18 cellular contexts compared by ENCODE assay signal in the genomic region with DNA sequence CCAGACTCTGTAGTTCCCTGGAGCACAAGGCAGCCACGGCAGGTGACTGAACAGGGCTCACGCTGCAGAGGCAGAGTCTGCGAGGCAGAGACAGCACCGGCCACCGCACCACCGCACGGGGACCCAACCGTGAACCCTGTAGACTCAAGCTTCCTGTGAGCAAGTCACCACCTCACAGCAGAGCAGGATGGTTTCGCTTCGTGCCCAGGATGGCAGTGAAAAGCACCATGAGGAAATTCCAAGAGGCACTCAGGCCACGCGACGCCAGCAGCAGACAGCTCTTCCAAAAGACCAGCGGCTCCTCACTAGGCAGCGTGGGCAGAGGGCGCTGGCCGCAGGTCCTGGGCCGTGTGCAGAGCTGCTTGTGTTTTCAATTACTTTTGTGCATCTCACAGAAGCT. TPM values are rescaled to one million over a fixed set of nuclear protein-coding genes. Genes with fewer than 3 reads are reported as not detected.
DNase-seq lines count a peak whose midpoint lies in the region; ATAC-seq and TF ChIP-seq lines count a peak whose summit lies in the region.
"Had no signal": no experiment of that assay in that cellular context is flagged by ENCODE, and none has a peak within 500 bp of the region (broad histone marks: within the 10 kb centered on the region; RNA-seq: fewer than 3 reads in every experiment).

No MANE protein-coding gene starts in this region.

- H3K27ac Mint-ChIP-seq in activated T-cell treated with anti-CD3 and anti-CD28 coated beads, Interleukin-2, amount 50 U/mL, for 72 hours: peak overlapping the region; percentile 60
- H3K27ac Mint-ChIP-seq in activated B cell treated with CpG ODN at 0.5 μM for 24 hours (no peak overlapping the region), memory B cell (peak overlapping the region; percentile 65)
- no peak overlapping the region for H3K27ac Mint-ChIP-seq in activated CD8-positive, alpha-beta memory T cell treated with anti-CD3 and anti-CD28 coated beads, Interleukin-2, amount 10 ng/mL, durations not matched to agents 7 days and 5 days

- intact Hi-C loops in activated B cell treated with CpG ODN at 0.5 μM for 24 hours (cut with micrococcal nuclease): no loop called here

- H3K4me3 Mint-ChIP-seq in activated T-cell treated with anti-CD3 and anti-CD28 coated beads, Interleukin-2, amount 50 U/mL, for 72 hours: no peak overlapping the region
- H3K4me3 Mint-ChIP-seq in activated B cell treated with CpG ODN at 0.5 μM for 24 hours (no peak overlapping the region), memory B cell (no peak overlapping the region)
- no peak overlapping the region for H3K4me3 Mint-ChIP-seq in activated CD8-positive, alpha-beta memory T cell treated with anti-CD3 and anti-CD28 coated beads, Interleukin-2, amount 10 ng/mL, durations not matched to agents 7 days and 5 days

- H3K27me3 Mint-ChIP-seq in activated T-cell treated with anti-CD3 and anti-CD28 coated beads, Interleukin-2, amount 50 U/mL, for 72 hours (ENCODE audit: low read depth): no peaks in the 10 kb centered on the region
- no peaks in the 10 kb centered on the region for H3K27me3 Mint-ChIP-seq in activated B cell treated with CpG ODN at 0.5 μM for 24 hours
- no peaks in the 10 kb centered on the region for H3K27me3 Mint-ChIP-seq in memory B cell
- H3K27me3 Mint-ChIP-seq in activated CD8-positive, alpha-beta memory T cell treated with anti-CD3 and anti-CD28 coated beads, Interleukin-2, amount 10 ng/mL, durations not matched to agents 7 days and 5 days: no peaks in the 10 kb centered on the region

- DNase-seq in activated T-cell treated with anti-CD3 and anti-CD28 coated beads, Interleukin-2, amount 50 U/mL, for 72 hours: no peak
- DNase-seq in activated T-cell treated with anti-CD3 and anti-CD28 coated beads, Interleukin-2, amount 50 U/mL, for 48 hours: no peak
- DNase-seq in activated B cell treated with CpG ODN at 0.5 μM for 24 hours: no peak
- no peak for DNase-seq in memory B cell (ENCODE audit: low spot score in 2 of 2)
- no peak for DNase-seq in stimulated activated naive CD8-positive, alpha-beta T cell treated with anti-CD3 and anti-CD28 coated beads, Interleukin-15, Interleukin-2, amounts not matched to agents 100 U/mL and 50 U/mL, for 24 hours
- no peak for DNase-seq in activated CD8-positive, alpha-beta memory T cell treated with anti-CD3 and anti-CD28 coated beads, Interleukin-2, amount 10 ng/mL, durations not matched to agents 7 days and 5 days
- DNase-seq in Ammon's horn (ENCODE audit: low spot score): no peak
- no peak for DNase-seq in CD1c-positive myeloid dendritic cell (ENCODE audit: extremely low spot score)
- DNase-seq: CD8-positive, alpha-beta memory T cell; GF-D8; HCEC 1CT; Kasumi-1; NCI-H1105 treated with DMSO at 0.1 percent for 48 hours; NCI-H1930; NCI-H2171 treated with DMSO at 0.1 percent for 48 hours; NCI-H774; Peyer's patch had no signal

- TF ChIP-seq CTCF in activated B cell treated with CpG ODN at 0.5 μM for 24 hours (IDR thresholded peaks at IDR 0.05): no peak

- POLR2A ChIA-PET in activated B cell treated with CpG ODN at 0.5 μM for 24 hours (lab: Charles Lee): no interaction called here

- H3K36me3 Mint-ChIP-seq in activated T-cell treated with anti-CD3 and anti-CD28 coated beads, Interleukin-2, amount 50 U/mL, for 72 hours (ENCODE audit: insufficient read depth in 2 of 2): peaks cover 10 to 19% of the 10 kb centered on the region in 2 donors
- H3K36me3 Mint-ChIP-seq in activated B cell treated with CpG ODN at 0.5 μM for 24 hours (ENCODE audit: low read depth): peaks cover 55% of the 10 kb centered on the region
- H3K36me3 Mint-ChIP-seq in memory B cell: peaks cover 16% of the 10 kb centered on the region
- H3K36me3 Mint-ChIP-seq in activated CD8-positive, alpha-beta memory T cell treated with anti-CD3 and anti-CD28 coated beads, Interleukin-2, amount 10 ng/mL, durations not matched to agents 7 days and 5 days: peaks cover 31% of the 10 kb centered on the region

- CTCF ChIA-PET in activated B cell treated with CpG ODN at 0.5 μM for 24 hours (lab: Charles Lee): no interaction called here
- CTCF ChIA-PET in activated CD8-positive, alpha-beta memory T cell treated with anti-CD3 and anti-CD28 coated beads, Interleukin-2, amount 10 ng/mL, durations not matched to agents 7 days and 5 days (lab: Charles Lee): interaction anchor here (1.0 to 2.4 kb wide), 2 partner anchors 17 to 36 kb away, joined by 3 to 5 read pairs; no protein-coding TSS in a partner anchor

- no peaks in the 10 kb centered on the region for H3K9me3 Mint-ChIP-seq in activated T-cell treated with anti-CD3 and anti-CD28 coated beads, Interleukin-2, amount 50 U/mL, for 72 hours
- H3K9me3 Mint-ChIP-seq in activated B cell treated with CpG ODN at 0.5 μM for 24 hours (no peaks in the 10 kb centered on the region), memory B cell (no peaks in the 10 kb centered on the region)
- H3K9me3 Mint-ChIP-seq in activated CD8-positive, alpha-beta memory T cell treated with anti-CD3 and anti-CD28 coated beads, Interleukin-2, amount 10 ng/mL, durations not matched to agents 7 days and 5 days (ENCODE audit: low read depth): no peaks in the 10 kb centered on the region
- H3K9me3 Mint-ChIP-seq: CD8-positive, alpha-beta memory T cell had no signal

- ATAC-seq in activated T-cell treated with anti-CD3 and anti-CD28 coated beads, Interleukin-2, amount 50 U/mL, for 72 hours (replicated peaks in 1 of 2): no peak
- ATAC-seq in activated B cell treated with CpG ODN at 0.5 μM for 24 hours (ENCODE audit: low read depth): peak; percentile 42
- ATAC-seq in memory B cell (ENCODE audit: low read depth): peak; percentile 31
- ATAC-seq in stimulated activated naive CD8-positive, alpha-beta T cell treated with anti-CD3 and anti-CD28 coated beads, Interleukin-15, Interleukin-2, amounts not matched to agents 100 U/mL and 50 U/mL, for 24 hours: peak; percentile 29
- ATAC-seq in activated CD8-positive, alpha-beta memory T cell treated with anti-CD3 and anti-CD28 coated beads, Interleukin-2, amount 10 ng/mL, durations not matched to agents 7 days and 5 days: no peak
- ATAC-seq: A549 had no signal

- H3K4me1 Mint-ChIP-seq in activated T-cell treated with anti-CD3 and anti-CD28 coated beads, Interleukin-2, amount 50 U/mL, for 72 hours (ENCODE audit: low read depth): peaks cover 30% of the 10 kb centered on the region
- peaks cover 32% of the 10 kb centered on the region for H3K4me1 Mint-ChIP-seq in activated B cell treated with CpG ODN at 0.5 μM for 24 hours
- H3K4me1 Mint-ChIP-seq in memory B cell: peaks cover 19% of the 10 kb centered on the region
- peaks cover 30% of the 10 kb centered on the region for H3K4me1 Mint-ChIP-seq in activated CD8-positive, alpha-beta memory T cell treated with anti-CD3 and anti-CD28 coated beads, Interleukin-2, amount 10 ng/mL, durations not matched to agents 7 days and 5 days

RNA-seq across cellular contexts. Expression of a gene that starts 24.5 kb away (rescaled TPM):
- 10 to 100 TPM; 42.3 to 43.4 TPM for total RNA-seq in activated T-cell treated with anti-CD3 and anti-CD28 coated beads, Interleukin-2, amount 50 U/mL, for 72 hours
- total RNA-seq in activated B cell treated with CpG ODN at 0.5 μM for 24 hours: 37.5 and 45.8 TPM in 2 replicates
- total RNA-seq in activated CD8-positive, alpha-beta memory T cell treated with anti-CD3 and anti-CD28 coated beads, Interleukin-2, amount 10 ng/mL, durations not matched to agents 7 days and 5 days: 10 to 100 TPM; 49.9 to 56.6 TPM

RNA-seq across cellular contexts. Expression of a gene that starts 50.5 kb away (rescaled TPM):
- total RNA-seq in activated T-cell treated with anti-CD3 and anti-CD28 coated beads, Interleukin-2, amount 50 U/mL, for 72 hours: 10 to 100 TPM; 22.3 to 23.6 TPM
- total RNA-seq in activated B cell treated with CpG ODN at 0.5 μM for 24 hours: 16.0 and 17.3 TPM in 2 replicates
- 10 to 100 TPM; 24.1 to 25.7 TPM for total RNA-seq in activated CD8-positive, alpha-beta memory T cell treated with anti-CD3 and anti-CD28 coated beads, Interleukin-2, amount 10 ng/mL, durations not matched to agents 7 days and 5 days

Comparison
In these comparisons a context has a peak if more than half of its experiments do, and no peak if none do; other contexts are left out.
1. ATAC-seq: peak in activated B cell treated with CpG ODN at 0.5 μM for 24 hours (single experiment), memory B cell (single experiment) and stimulated activated naive CD8-positive, alpha-beta T cell treated with anti-CD3 and anti-CD28 coated beads, Interleukin-15, Interleukin-2, amounts not matched to agents 100 U/mL and 50 U/mL, for 24 hours (single experiment); none in activated T-cell treated with anti-CD3 and anti-CD28 coated beads, Interleukin-2, amount 50 U/mL, for 72 hours (0 of 2) and activated CD8-positive, alpha-beta memory T cell treated with anti-CD3 and anti-CD28 coated beads, Interleukin-2, amount 10 ng/mL, durations not matched to agents 7 days and 5 days (single experiment).
2. H3K27ac Mint-ChIP-seq: peak in activated T-cell treated with anti-CD3 and anti-CD28 coated beads, Interleukin-2, amount 50 U/mL, for 72 hours (single experiment) and memory B cell (single experiment); none in activated B cell treated with CpG ODN at 0.5 μM for 24 hours (single experiment) and activated CD8-positive, alpha-beta memory T cell treated with anti-CD3 and anti-CD28 coated beads, Interleukin-2, amount 10 ng/mL, durations not matched to agents 7 days and 5 days (single experiment).